Comparison of ENCODE assay signal across 8 cellular contexts in the genomic region with DNA sequence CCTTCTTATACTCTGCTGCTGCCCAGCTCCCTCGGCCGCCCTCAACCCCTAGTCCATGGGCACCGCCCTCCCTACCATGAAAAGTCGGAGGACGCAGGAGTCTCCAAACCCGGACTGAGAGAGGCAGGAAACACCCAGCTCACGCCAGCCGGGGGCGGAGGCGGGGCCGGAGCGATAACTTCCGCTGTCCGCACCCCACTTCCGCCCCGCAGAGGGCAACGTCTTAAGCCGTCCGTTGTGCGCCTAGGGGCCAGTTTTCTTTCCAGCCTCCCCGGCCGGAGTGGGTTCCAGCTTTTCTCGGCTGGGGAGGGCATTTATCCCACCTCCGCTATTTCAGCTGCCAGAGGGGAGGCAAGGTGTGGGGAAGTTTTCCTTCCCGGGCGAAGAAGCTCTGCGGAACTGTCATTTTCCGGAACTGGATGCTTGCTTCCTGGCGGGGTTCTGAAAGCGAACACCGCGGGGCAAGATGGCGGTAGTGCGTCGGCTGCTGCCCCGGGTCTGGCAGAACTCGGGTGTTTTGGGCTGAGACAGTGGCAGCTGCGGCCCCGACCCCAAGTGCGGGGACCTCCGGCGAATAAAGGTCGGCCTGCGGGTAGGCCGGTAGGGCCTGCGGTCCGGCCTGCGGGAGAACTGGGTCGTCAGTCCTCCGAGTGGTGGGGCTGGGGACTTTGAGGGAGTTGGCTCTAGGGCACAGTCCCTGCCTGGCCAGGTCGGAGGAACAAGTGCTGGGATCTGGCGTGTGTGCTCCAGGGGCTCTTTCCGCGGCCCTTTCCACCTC. TPM values are rescaled to one million over a fixed set of nuclear protein-coding genes. Genes with fewer than 3 reads are reported as not detected.
DNase-seq lines count a peak whose midpoint lies in the region; ATAC-seq, FAIRE-seq and TF ChIP-seq lines count a peak whose summit lies in the region.

A gene with protein sequence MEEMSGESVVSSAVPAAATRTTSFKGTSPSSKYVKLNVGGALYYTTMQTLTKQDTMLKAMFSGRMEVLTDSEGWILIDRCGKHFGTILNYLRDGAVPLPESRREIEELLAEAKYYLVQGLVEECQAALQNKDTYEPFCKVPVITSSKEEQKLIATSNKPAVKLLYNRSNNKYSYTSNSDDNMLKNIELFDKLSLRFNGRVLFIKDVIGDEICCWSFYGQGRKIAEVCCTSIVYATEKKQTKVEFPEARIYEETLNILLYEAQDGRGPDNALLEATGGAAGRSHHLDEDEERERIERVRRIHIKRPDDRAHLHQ (minus strand): TSS at position 116 of the 778 bp plus-strand sequence. CDS start 38 bp downstream, at position 78.
A gene with protein sequence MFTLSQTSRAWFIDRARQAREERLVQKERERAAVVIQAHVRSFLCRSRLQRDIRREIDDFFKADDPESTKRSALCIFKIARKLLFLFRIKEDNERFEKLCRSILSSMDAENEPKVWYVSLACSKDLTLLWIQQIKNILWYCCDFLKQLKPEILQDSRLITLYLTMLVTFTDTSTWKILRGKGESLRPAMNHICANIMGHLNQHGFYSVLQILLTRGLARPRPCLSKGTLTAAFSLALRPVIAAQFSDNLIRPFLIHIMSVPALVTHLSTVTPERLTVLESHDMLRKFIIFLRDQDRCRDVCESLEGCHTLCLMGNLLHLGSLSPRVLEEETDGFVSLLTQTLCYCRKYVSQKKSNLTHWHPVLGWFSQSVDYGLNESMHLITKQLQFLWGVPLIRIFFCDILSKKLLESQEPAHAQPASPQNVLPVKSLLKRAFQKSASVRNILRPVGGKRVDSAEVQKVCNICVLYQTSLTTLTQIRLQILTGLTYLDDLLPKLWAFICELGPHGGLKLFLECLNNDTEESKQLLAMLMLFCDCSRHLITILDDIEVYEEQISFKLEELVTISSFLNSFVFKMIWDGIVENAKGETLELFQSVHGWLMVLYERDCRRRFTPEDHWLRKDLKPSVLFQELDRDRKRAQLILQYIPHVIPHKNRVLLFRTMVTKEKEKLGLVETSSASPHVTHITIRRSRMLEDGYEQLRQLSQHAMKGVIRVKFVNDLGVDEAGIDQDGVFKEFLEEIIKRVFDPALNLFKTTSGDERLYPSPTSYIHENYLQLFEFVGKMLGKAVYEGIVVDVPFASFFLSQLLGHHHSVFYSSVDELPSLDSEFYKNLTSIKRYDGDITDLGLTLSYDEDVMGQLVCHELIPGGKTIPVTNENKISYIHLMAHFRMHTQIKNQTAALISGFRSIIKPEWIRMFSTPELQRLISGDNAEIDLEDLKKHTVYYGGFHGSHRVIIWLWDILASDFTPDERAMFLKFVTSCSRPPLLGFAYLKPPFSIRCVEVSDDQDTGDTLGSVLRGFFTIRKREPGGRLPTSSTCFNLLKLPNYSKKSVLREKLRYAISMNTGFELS (plus strand): TSS at position 450 of the 778 bp plus-strand sequence. CDS start 5,918 bp downstream, outside the sequence.

- ATAC-seq in GM18511 (IDR thresholded peaks at IDR 0.05; ENCODE audit: unreplicated experiment): peak; percentile 97
- ATAC-seq in HG02981 (IDR thresholded peaks at IDR 0.05; ENCODE audit: unreplicated experiment): peak; percentile 94

- H3K27me3 ChIP-seq in right atrium auricular region: no peaks in the 10 kb centered on the region

- no peak for TF ChIP-seq CTCF in right atrium auricular region (IDR thresholded peaks at IDR 0.05)

- FAIRE-seq in urothelium cell line (lab: Jason Lieb, UNC): no peak

- peak within 1 kb of the TSS; percentile 98 for H3K27ac ChIP-seq in angular gyrus (ENCODE audit: low read depth, low read length)
- H3K27ac ChIP-seq in right atrium auricular region: peak within 1 kb of the TSS; percentile 94 to 99

- H3K4me3 ChIP-seq in right atrium auricular region: peak within 1 kb of the TSS; percentile 90 to 96

- H3K36me3 ChIP-seq in right atrium auricular region: no peaks in the 10 kb centered on the region

- intact Hi-C loops in T-helper 2 cell treated with Interferon-gamma antibody and Interleukin-4, amounts not matched to agents 100 ng/mL and 5 ng/mL, for 36 hours (cut with micrococcal nuclease): loop anchor here (1.0 to 2.0 kb wide), 3 partner anchors 96 to 425 kb away; a partner anchor contains a TSS

- peaks cover 0 to 45% of the 10 kb centered on the region in 2 donors for H3K4me1 ChIP-seq in right atrium auricular region

- DNase-seq in NCI-H2029 (lab: John Stamatoyannopoulos, UW) (peak; percentile 90), right atrium auricular region (ENCODE audit: low spot score) (peak; percentile 89), putamen (ENCODE audit: low spot score) (peak; percentile 85), urothelium cell line (ENCODE audit: low spot score) (peak; percentile 89)

- H3K9me3 ChIP-seq in right atrium auricular region: no peaks in the 10 kb centered on the region

RNA-seq across cellular contexts. Expression of the first gene that starts in this region (rescaled TPM):
- 32.3 and 36.5 TPM in 2 replicates for total RNA-seq in T-helper 2 cell treated with Interferon-gamma antibody and Interleukin-4, amounts not matched to agents 100 ng/mL and 5 ng/mL, for 36 hours
- 10 to 100 TPM; 34.4 to 55.9 TPM for total RNA-seq in right atrium auricular region

RNA-seq across cellular contexts. Expression of the second gene that starts in this region (rescaled TPM):
- 30.2 and 34.6 TPM in 2 replicates for total RNA-seq in T-helper 2 cell treated with Interferon-gamma antibody and Interleukin-4, amounts not matched to agents 100 ng/mL and 5 ng/mL, for 36 hours
- 10 to 100 TPM; 41.7 to 71.8 TPM for total RNA-seq in right atrium auricular region

Comparison
In these comparisons a context has a peak if more than half of its experiments do, and no peak if none do; other contexts are left out.
1. Peak in every context shown above with its lines: DNase-seq, ATAC-seq, H3K4me3 ChIP-seq and H3K27ac ChIP-seq.